ENCODE assay signal across 8 cellular contexts in the genomic region with DNA sequence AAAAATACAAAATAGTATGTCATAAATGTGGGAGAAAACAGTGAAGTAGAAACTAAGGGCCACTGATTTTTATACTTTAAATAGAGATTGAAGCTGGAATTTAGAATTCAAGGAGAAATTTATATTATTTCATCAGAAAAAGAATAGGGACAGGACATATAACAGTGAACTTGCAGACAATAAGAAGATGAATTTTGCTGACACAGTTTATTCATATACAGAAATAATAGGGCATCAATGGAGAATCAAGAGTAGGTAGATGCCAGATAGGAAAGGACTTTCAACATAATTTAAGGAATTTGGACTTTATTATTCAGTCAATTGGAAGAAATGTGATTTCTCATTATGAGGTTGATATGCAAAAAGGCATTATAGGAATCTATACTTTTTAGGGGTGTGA.
"Had no signal": no experiment of that assay in that cellular context is flagged by ENCODE, and none has a peak within 500 bp of the region (broad histone marks: within the 10 kb centered on the region; RNA-seq: fewer than 3 reads in every experiment).

No MANE protein-coding gene starts in this region.

- H3K4me3 ChIP-seq: GM12878 had no signal

- DNase-seq: GDM1, GF-D8 had no signal

- ATAC-seq: GM12878 had no signal

- FAIRE-seq: G401.6, GM12878, GM12891, GM12892, GM18507, GM19239 had no signal
